ENCODE assay signal across 13 cellular contexts in the genomic region with DNA sequence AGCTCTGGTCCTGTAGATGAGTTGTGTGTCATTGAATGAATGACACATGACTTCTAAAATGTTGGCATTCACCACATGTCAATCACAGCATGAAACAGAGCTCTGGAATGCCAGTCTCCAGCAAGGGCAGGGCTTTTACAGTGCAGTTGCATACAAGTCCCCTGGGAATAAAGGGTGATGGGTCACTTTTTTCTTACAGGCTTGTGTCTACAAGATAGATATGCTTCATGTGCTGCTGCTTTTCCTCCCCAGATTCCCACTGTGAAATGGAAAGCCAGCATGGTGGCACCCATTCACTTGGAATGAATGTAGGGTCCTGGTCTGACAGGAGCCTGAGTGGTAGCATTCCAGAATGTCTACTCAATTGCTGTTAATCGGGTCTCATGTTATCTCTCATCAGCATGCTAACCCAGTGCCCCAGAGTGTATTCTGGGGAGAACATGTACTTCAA.
A peak's percentile ranks its signal among the peaks of the same experiment; 100 is the strongest.
DNase-seq lines count a peak whose midpoint lies in the region; TF ChIP-seq lines count a peak whose summit lies in the region.
"Had no signal": no experiment of that assay in that cellular context is flagged by ENCODE, and none has a peak within 500 bp of the region (broad histone marks: within the 10 kb centered on the region; RNA-seq: fewer than 3 reads in every experiment).

No MANE protein-coding gene starts in this region.

- H3K36me3 Mint-ChIP-seq in Calu3 (ENCODE audit: insufficient read depth, unreplicated experiment), result peaks cover 5% of the 10 kb centered on the region

- no peak for TF ChIP-seq CTCF in Calu3 (IDR thresholded peaks at IDR 0.05; ENCODE audit: unreplicated experiment)
- TF ChIP-seq CTCF in choroid plexus epithelial cell (conservative IDR thresholded peaks at IDR 0.05; ENCODE audit: low read depth, low read length), result no peak
- no peak for TF ChIP-seq CTCF in dorsolateral prefrontal cortex (IDR thresholded peaks at IDR 0.05 in 54 of 56, conservative IDR thresholded peaks at IDR 0.05 in 2 of 56; ENCODE audit: low read depth in 1 of 56, partially characterized antibody in 56 of 56)

- intact Hi-C loops in Calu3 (cut with micrococcal nuclease; ENCODE audit: unreplicated experiment) (loop anchor here (2.0 kb wide), 1 partner anchor 74 kb away; no protein-coding TSS in a partner anchor), dorsolateral prefrontal cortex (cut with DNase I) (no loop called here)

- H3K27me3 Mint-ChIP-seq in Calu3 (ENCODE audit: unreplicated experiment), result no peaks in the 10 kb centered on the region

- no peak overlapping the region for H3K27ac ChIP-seq in dorsolateral prefrontal cortex

- no peaks in the 10 kb centered on the region for H3K4me1 Mint-ChIP-seq in Calu3 (ENCODE audit: low read depth, unreplicated experiment)

- H3K4me3 Mint-ChIP-seq in Calu3 (ENCODE audit: low read depth, unreplicated experiment), result no peak overlapping the region
- H3K4me3 Mint-ChIP-seq: activated naive CD4-positive, alpha-beta T cell treated with anti-CD3 and anti-CD28 coated beads for 36 hours; nephron had no signal

- DNase-seq in Calu3 (peak; percentile 1), NCI-H460 (ENCODE audit: extremely low read depth, low read depth) (peak; percentile 26), choroid plexus epithelial cell (ENCODE audit: low read depth) (peak; percentile 59), myocyte (ENCODE audit: low read depth) (peak; percentile 89), NCI-H2227 treated with DMSO at 0.1 percent for 48 hours (lab: John Stamatoyannopoulos, UW) (no peak), dorsolateral prefrontal cortex (no peak), DMS79 treated with DMSO at 0.1 percent for 48 hours (lab: John Stamatoyannopoulos, UW) (no peak), DMS 273 treated with DMSO at 0.1 percent for 48 hours (lab: John Stamatoyannopoulos, UW) (no peak)
- DNase-seq: activated naive CD4-positive, alpha-beta T cell treated with anti-CD3 and anti-CD28 coated beads for 36 hours; effector CD8-positive, alpha-beta T cell; NCI-H446; stimulated activated naive CD8-positive, alpha-beta T cell treated with anti-CD3 and anti-CD28 coated beads, Interleukin-15, Interleukin-2, amounts not matched to agents 100 U/mL and 50 U/mL, for 24 hours had no signal

- peaks cover 0 to 5% (median 0%) of the 10 kb centered on the region in 45 donors for H3K27me3 ChIP-seq in dorsolateral prefrontal cortex

- BruUV-seq in Calu3 (replicated peaks; lab: Mats Ljungman, UMichigan), result no TSS peak

- no peaks in the 10 kb centered on the region for H3K9me3 Mint-ChIP-seq in Calu3 (ENCODE audit: low read depth, unreplicated experiment)
- H3K9me3 Mint-ChIP-seq: activated naive CD4-positive, alpha-beta T cell treated with anti-CD3 and anti-CD28 coated beads for 36 hours had no signal

- H3K4me3 ChIP-seq in choroid plexus epithelial cell (ENCODE audit: low read depth, low read length) (no peak overlapping the region), dorsolateral prefrontal cortex (no peak overlapping the region)

- H3K27ac Mint-ChIP-seq in Calu3 (ENCODE audit: unreplicated experiment), result no peak overlapping the region
- H3K27ac Mint-ChIP-seq: activated naive CD4-positive, alpha-beta T cell treated with anti-CD3 and anti-CD28 coated beads for 36 hours had no signal

- CTCF ChIA-PET in Calu3 (lab: Charles Lee), result no interaction called here

Comparison
In these comparisons a context has a peak if more than half of its experiments do, and no peak if none do; other contexts are left out.
1. DNase-seq: peak in Calu3 (single experiment), NCI-H460 (single experiment), choroid plexus epithelial cell (single experiment) and myocyte (single experiment); none in NCI-H2227 treated with DMSO at 0.1 percent for 48 hours (single experiment), dorsolateral prefrontal cortex (0 of 10), DMS79 treated with DMSO at 0.1 percent for 48 hours (single experiment) and DMS 273 treated with DMSO at 0.1 percent for 48 hours (single experiment).